Comparison of ENCODE assay signal across 16 cellular contexts in the genomic region with DNA sequence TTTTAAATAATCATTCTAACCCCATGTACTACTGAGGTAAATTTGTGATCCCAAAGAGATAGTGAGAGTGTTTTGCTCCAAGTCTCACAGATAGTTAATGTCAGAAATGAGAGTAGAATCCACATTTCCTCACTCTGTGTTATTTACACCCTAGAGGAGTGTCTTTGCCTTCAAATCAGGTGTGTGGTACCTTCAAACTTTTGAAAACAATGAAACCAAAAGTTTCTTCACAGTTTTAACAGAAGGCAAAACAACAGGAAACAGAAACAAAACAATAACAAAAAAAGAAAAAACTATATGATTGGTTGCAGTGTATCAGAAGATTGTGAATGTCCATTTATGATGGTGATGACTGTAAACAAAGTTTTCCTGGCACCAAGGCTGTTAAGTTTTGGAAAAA.
DNase-seq lines count a peak whose midpoint lies in the region; ATAC-seq and TF ChIP-seq lines count a peak whose summit lies in the region.
"Had no signal": no experiment of that assay in that cellular context is flagged by ENCODE, and none has a peak within 500 bp of the region (broad histone marks: within the 10 kb centered on the region; RNA-seq: fewer than 3 reads in every experiment).

No MANE protein-coding gene starts in this region.

- no peak overlapping the region for H2AFZ ChIP-seq in OCI-LY7 (ENCODE audit: low read length)

- no peaks in the 10 kb centered on the region for H3K9me3 Mint-ChIP-seq in CD4-positive, alpha-beta memory T cell
- H3K9me3 Mint-ChIP-seq in activated CD4-positive, alpha-beta memory T cell treated with anti-CD3 and anti-CD28 coated beads, Interleukin-2, amount 10 ng/mL, durations not matched to agents 7 days and 5 days, result peaks cover 2% of the 10 kb centered on the region

- no peaks in the 10 kb centered on the region for H3K27me3 ChIP-seq in CD4-positive, alpha-beta memory T cell (ENCODE audit: insufficient read depth, low read length)
- H3K27me3 ChIP-seq: ascending aorta, heart right ventricle had no signal

- BruUV-seq in OCI-LY7 (replicated peaks; lab: Mats Ljungman, UMichigan), result no TSS peak

- POLR2A ChIA-PET in CD4-positive, alpha-beta memory T cell (lab: Charles Lee; ENCODE audit: partially characterized antibody), result no interaction called here
- POLR2A ChIA-PET in activated CD4-positive, alpha-beta memory T cell treated with anti-CD3 and anti-CD28 coated beads, Interleukin-2, amount 10 ng/mL, durations not matched to agents 7 days and 5 days (lab: Charles Lee), result interaction anchor here (1.2 kb wide), 1 partner anchor 85 kb away, joined by 3 read pairs; no protein-coding TSS in a partner anchor
- POLR2A ChIA-PET in OCI-LY7 (lab: Charles Lee), result interaction anchor here (1.0 kb wide), 1 partner anchor 75 kb away, joined by 3 read pairs; no protein-coding TSS in a partner anchor

- H3K9me2 ChIP-seq in OCI-LY7 (ENCODE audit: insufficient read depth, low read length), result no peaks in the 10 kb centered on the region

- peaks cover 41% of the 10 kb centered on the region for H3K4me1 ChIP-seq in CD4-positive, alpha-beta memory T cell (ENCODE audit: insufficient read depth, low read length)
- peaks cover 26% of the 10 kb centered on the region for H3K4me1 ChIP-seq in OCI-LY7 (ENCODE audit: insufficient read depth, low read length, poor library complexity, severe bottlenecking)
- H3K4me1 ChIP-seq: ascending aorta had no signal

- H3K9me3 ChIP-seq in CD4-positive, alpha-beta memory T cell (ENCODE audit: control insufficient read depth in 1 of 2, low read length in 2 of 2), result no peaks in the 10 kb centered on the region
- H3K9me3 ChIP-seq in OCI-LY7 (ENCODE audit: low read length), result no peaks in the 10 kb centered on the region
- H3K9me3 ChIP-seq: ascending aorta, heart right ventricle had no signal

- H3K36me3 Mint-ChIP-seq in CD4-positive, alpha-beta memory T cell, result peaks cover 19 to 40% of the 10 kb centered on the region in 2 donors
- H3K36me3 Mint-ChIP-seq in activated CD4-positive, alpha-beta memory T cell treated with anti-CD3 and anti-CD28 coated beads, Interleukin-2, amount 10 ng/mL, durations not matched to agents 7 days and 5 days (ENCODE audit: low read depth), result peaks cover 27% of the 10 kb centered on the region

- no peaks in the 10 kb centered on the region for H4K20me1 ChIP-seq in OCI-LY7 (ENCODE audit: insufficient read depth, low read length)

- ATAC-seq in GM19043 (IDR thresholded peaks at IDR 0.05; ENCODE audit: low read depth, unreplicated experiment) (peak; percentile 48), HG02642 (IDR thresholded peaks at IDR 0.05; ENCODE audit: poor library complexity, unreplicated experiment) (peak; percentile 59)
- ATAC-seq: heart right ventricle, left cardiac atrium had no signal

- peaks cover 20 to 50% (median 46%) of the 10 kb centered on the region in 4 donors for H3K4me1 Mint-ChIP-seq in CD4-positive, alpha-beta memory T cell
- H3K4me1 Mint-ChIP-seq in activated CD4-positive, alpha-beta memory T cell treated with anti-CD3 and anti-CD28 coated beads, Interleukin-2, amount 10 ng/mL, durations not matched to agents 7 days and 5 days, result peaks cover 28% of the 10 kb centered on the region

- intact Hi-C loops in CD4-positive, alpha-beta memory T cell (cut with micrococcal nuclease), result no loop called here
- intact Hi-C loops in OCI-LY7 (cut with micrococcal nuclease; ENCODE audit: unreplicated experiment), result loop anchor here (5.0 kb wide), 2 partner anchors 40 to 85 kb away; a partner anchor contains a TSS

- H3K27ac ChIP-seq in CD4-positive, alpha-beta memory T cell (ENCODE audit: low read depth, low read length), result no peak overlapping the region
- H3K27ac ChIP-seq in OCI-LY7 (ENCODE audit: low read depth, low read length, poor library complexity, severe bottlenecking), result no peak overlapping the region
- H3K27ac ChIP-seq: ascending aorta, coronary artery, heart right ventricle had no signal

- H3K4me3 ChIP-seq in CD4-positive, alpha-beta memory T cell (ENCODE audit: low read length in 2 of 2), result no peak overlapping the region
- no peak overlapping the region for H3K4me3 ChIP-seq in OCI-LY7 (ENCODE audit: low read depth, low read length, poor library complexity, severe bottlenecking)
- H3K4me3 ChIP-seq: ascending aorta, coronary artery, heart right ventricle had no signal

- H3K79me2 ChIP-seq in OCI-LY7 (ENCODE audit: insufficient read depth, low read depth, low read length), result peaks cover 13% of the 10 kb centered on the region; the same call in 1 of the 2 replicates

- no peak for DNase-seq in CD4-positive, alpha-beta memory T cell
- no peak for DNase-seq in activated CD4-positive, alpha-beta memory T cell treated with anti-CD3 and anti-CD28 coated beads, Interleukin-2, amount 10 ng/mL, durations not matched to agents 7 days and 5 days
- DNase-seq in OCI-LY7 (ENCODE audit: low spot score) (no peak), NCI-H226 (no peak), NCI-H2171 treated with DMSO at 0.1 percent for 48 hours (lab: John Stamatoyannopoulos, UW) (no peak), NCI-H1417 (lab: John Stamatoyannopoulos, UW) (no peak)
- DNase-seq: activated CD4-positive, alpha-beta T cell treated with anti-CD3 and anti-CD28 coated beads, Interleukin-2, amount 50 U/mL, for 1 hour; activated effector memory CD4-positive, alpha-beta T cell treated with Interleukin-2 at 50 U/mL for 16 hours; heart right ventricle; left cardiac atrium; NCI-H2081 treated with DMSO at 0.1 percent for 48 hours; NK-92 treated with Interleukin-12 subunit alpha and Interleukin-12 subunit beta, amount 100 ng/mL, for 24 hours had no signal

- no peak overlapping the region for H3K4me3 Mint-ChIP-seq in CD4-positive, alpha-beta memory T cell
- no peak overlapping the region for H3K4me3 Mint-ChIP-seq in activated CD4-positive, alpha-beta memory T cell treated with anti-CD3 and anti-CD28 coated beads, Interleukin-2, amount 10 ng/mL, durations not matched to agents 7 days and 5 days

- H3K36me3 ChIP-seq in CD4-positive, alpha-beta memory T cell (ENCODE audit: insufficient read depth, low read length), result peaks cover 4% of the 10 kb centered on the region
- peaks cover 52% of the 10 kb centered on the region for H3K36me3 ChIP-seq in OCI-LY7 (ENCODE audit: insufficient read depth, low read length)

- CTCF ChIA-PET in CD4-positive, alpha-beta memory T cell (lab: Charles Lee; ENCODE audit: partially characterized antibody), result interaction anchor here (1.4 kb wide), 1 partner anchor 251 kb away, joined by 3 read pairs; no protein-coding TSS in a partner anchor
- CTCF ChIA-PET in activated CD4-positive, alpha-beta memory T cell treated with anti-CD3 and anti-CD28 coated beads, Interleukin-2, amount 10 ng/mL, durations not matched to agents 7 days and 5 days (lab: Charles Lee), result no interaction called here
- CTCF ChIA-PET in OCI-LY7 (lab: Charles Lee; ENCODE audit: unreplicated experiment), result no interaction called here

- peak overlapping the region in 6 of 7 donors; percentile 43 to 78 (median 72) for H3K27ac Mint-ChIP-seq in CD4-positive, alpha-beta memory T cell
- peak overlapping the region; percentile 34 for H3K27ac Mint-ChIP-seq in activated CD4-positive, alpha-beta memory T cell treated with anti-CD3 and anti-CD28 coated beads, Interleukin-2, amount 10 ng/mL, durations not matched to agents 7 days and 5 days

- no peak overlapping the region for H3K4me2 ChIP-seq in OCI-LY7 (ENCODE audit: low read length)

- H3K27me3 Mint-ChIP-seq in CD4-positive, alpha-beta memory T cell, result no peaks in the 10 kb centered on the region
- H3K27me3 Mint-ChIP-seq in activated CD4-positive, alpha-beta memory T cell treated with anti-CD3 and anti-CD28 coated beads, Interleukin-2, amount 10 ng/mL, durations not matched to agents 7 days and 5 days, result no peaks in the 10 kb centered on the region

- TF ChIP-seq CTCF in OCI-LY7 (conservative IDR thresholded peaks at IDR 0.05; ENCODE audit: low read length), result no peak
